8 cellular contexts compared by ENCODE assay signal in the genomic region with DNA sequence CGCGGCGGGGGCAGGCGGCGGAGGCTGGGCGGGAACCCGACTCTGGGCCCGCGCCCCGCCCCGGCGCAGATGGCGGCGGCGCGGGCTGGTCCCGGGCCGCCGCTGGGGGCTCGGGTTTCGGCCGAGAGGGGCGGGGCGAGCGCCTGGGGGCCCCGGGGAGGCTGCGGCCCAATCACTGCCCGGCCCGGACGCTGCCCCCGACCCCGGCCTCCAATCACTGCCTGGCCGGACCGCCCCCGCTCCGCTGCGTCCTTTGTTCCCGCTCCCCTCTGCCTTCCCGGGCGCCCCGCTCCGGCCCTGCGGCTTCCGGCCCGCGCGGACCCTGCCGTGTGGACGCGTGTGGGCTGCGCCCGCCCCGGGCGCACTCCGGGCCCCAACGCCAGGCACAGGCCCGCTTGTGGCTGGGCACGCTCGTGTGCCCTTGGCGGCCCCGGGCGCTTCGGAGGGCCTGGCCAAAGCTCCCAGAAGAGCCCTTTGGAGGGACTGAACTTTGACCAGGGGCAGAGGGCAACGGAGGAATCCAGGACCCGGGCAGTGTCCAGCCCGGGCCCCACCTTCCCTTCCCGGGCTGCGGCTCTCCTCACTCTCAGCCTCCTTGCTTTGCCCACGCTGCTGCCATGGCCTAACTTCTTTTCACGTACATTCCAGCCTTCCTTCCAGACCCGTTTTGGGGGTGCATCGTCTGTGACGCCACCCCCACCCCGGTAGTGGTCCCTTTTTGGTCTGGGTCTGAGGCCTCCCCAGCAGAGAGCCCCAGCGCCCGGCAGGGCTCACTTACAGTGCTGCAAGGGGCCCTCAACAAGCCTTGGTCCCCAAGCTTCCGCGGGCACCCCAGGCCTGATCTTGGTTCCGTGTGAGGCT. TPM values are rescaled to one million over a fixed set of nuclear protein-coding genes. Genes with fewer than 3 reads are reported as not detected.
DNase-seq lines count a peak whose midpoint lies in the region; ATAC-seq and TF ChIP-seq lines count a peak whose summit lies in the region.

No MANE protein-coding gene starts in this region.

- H3K36me3 ChIP-seq in OCI-LY3 (replicated peaks; ENCODE audit: low read depth, low read length): no peaks in the 10 kb centered on the region

- H3K27me3 ChIP-seq in OCI-LY3 (ENCODE audit: low read depth, low read length): no peaks in the 10 kb centered on the region

- H3K27me3 Mint-ChIP-seq in stimulated activated naive B cell treated with anti-CD40 and anti-IgM and Interleukin-4, amounts not matched to agents 10 μg/mL and 1 μg/mL and 100 μg/mL, for 72 hours: no peaks in the 10 kb centered on the region

- no peak for TF ChIP-seq CTCF in OCI-LY3 (IDR thresholded peaks at IDR 0.05; ENCODE audit: low read depth, low read length)

- H3K4me3 Mint-ChIP-seq in stimulated activated naive B cell treated with anti-CD40 and anti-IgM and Interleukin-4, amounts not matched to agents 10 μg/mL and 1 μg/mL and 100 μg/mL, for 72 hours: peak overlapping the region; percentile 93

- H3K4me2 ChIP-seq in OCI-LY3 (ENCODE audit: low read length): peak overlapping the region; percentile 97

- H3K9me3 Mint-ChIP-seq in stimulated activated naive B cell treated with anti-CD40 and anti-IgM and Interleukin-4, amounts not matched to agents 10 μg/mL and 1 μg/mL and 100 μg/mL, for 72 hours: peaks cover 0 to 3% of the 10 kb centered on the region in 2 donors

- DNase-seq in AG08396 (ENCODE audit: low spot score): peak; percentile 98
- peak; percentile 52 for DNase-seq in cortex of kidney (lab: John Stamatoyannopoulos, UW)
- DNase-seq in left colon: peak; percentile 77 to 79
- DNase-seq in stimulated activated naive B cell treated with anti-CD40 and anti-IgM and Interleukin-4, amounts not matched to agents 10 μg/mL and 1 μg/mL and 100 μg/mL, for 72 hours: peak; percentile 55
- no peak for DNase-seq in DMS114 treated with DMSO at 0.1 percent for 48 hours (lab: John Stamatoyannopoulos, UW; ENCODE audit: unreplicated experiment)

- H3K27ac Mint-ChIP-seq in stimulated activated naive B cell treated with anti-CD40 and anti-IgM and Interleukin-4, amounts not matched to agents 10 μg/mL and 1 μg/mL and 100 μg/mL, for 72 hours: peak overlapping the region; percentile 97

- H4K20me1 ChIP-seq in OCI-LY3 (ENCODE audit: insufficient read depth, low read length): no peaks in the 10 kb centered on the region

- peaks cover 4% of the 10 kb centered on the region; the same call in 1 of the 2 replicates for H3K79me2 ChIP-seq in OCI-LY3 (ENCODE audit: low read length)

- H3K9ac ChIP-seq in OCI-LY3 (ENCODE audit: low read length): peak overlapping the region; percentile 93

- H3K4me1 Mint-ChIP-seq in stimulated activated naive B cell treated with anti-CD40 and anti-IgM and Interleukin-4, amounts not matched to agents 10 μg/mL and 1 μg/mL and 100 μg/mL, for 72 hours: peaks cover 38 to 60% of the 10 kb centered on the region in 2 donors

- H3K4me3 ChIP-seq in OCI-LY3 (ENCODE audit: low read length): peak overlapping the region; percentile 84

- H3K27ac ChIP-seq in OCI-LY3 (ENCODE audit: low read length): peak overlapping the region; percentile 88

- intact Hi-C loops in left colon (cut with DNase I, micrococcal nuclease): no loop called here

- H2AFZ ChIP-seq in OCI-LY3 (ENCODE audit: low read depth, low read length): no peak overlapping the region

- H3K4me1 ChIP-seq in OCI-LY3 (ENCODE audit: low read length): peaks cover 40% of the 10 kb centered on the region

- no peaks in the 10 kb centered on the region for H3K36me3 Mint-ChIP-seq in stimulated activated naive B cell treated with anti-CD40 and anti-IgM and Interleukin-4, amounts not matched to agents 10 μg/mL and 1 μg/mL and 100 μg/mL, for 72 hours

- ATAC-seq in GM18502 (IDR thresholded peaks at IDR 0.05; ENCODE audit: poor library complexity, unreplicated experiment): peak; percentile 70
- peak; percentile 76 for ATAC-seq in HG02885 (IDR thresholded peaks at IDR 0.05; ENCODE audit: poor library complexity, unreplicated experiment)
- ATAC-seq in left colon: peak; percentile 76
- ATAC-seq in stimulated activated naive B cell treated with anti-CD40 and anti-IgM and Interleukin-4, amounts not matched to agents 10 μg/mL and 1 μg/mL and 100 μg/mL, for 72 hours (replicated peaks): peak; percentile 66 to 76

- H3K9me3 ChIP-seq in OCI-LY3 (ENCODE audit: insufficient read depth, low read length): no peaks in the 10 kb centered on the region

RNA-seq across cellular contexts. Expression of a gene that starts 27.1 kb away (rescaled TPM):
- 100 to 1,000 TPM; 775 to 846 TPM for total RNA-seq in left colon
